Comparison of ENCODE assay signal across 18 cellular contexts in the genomic region with DNA sequence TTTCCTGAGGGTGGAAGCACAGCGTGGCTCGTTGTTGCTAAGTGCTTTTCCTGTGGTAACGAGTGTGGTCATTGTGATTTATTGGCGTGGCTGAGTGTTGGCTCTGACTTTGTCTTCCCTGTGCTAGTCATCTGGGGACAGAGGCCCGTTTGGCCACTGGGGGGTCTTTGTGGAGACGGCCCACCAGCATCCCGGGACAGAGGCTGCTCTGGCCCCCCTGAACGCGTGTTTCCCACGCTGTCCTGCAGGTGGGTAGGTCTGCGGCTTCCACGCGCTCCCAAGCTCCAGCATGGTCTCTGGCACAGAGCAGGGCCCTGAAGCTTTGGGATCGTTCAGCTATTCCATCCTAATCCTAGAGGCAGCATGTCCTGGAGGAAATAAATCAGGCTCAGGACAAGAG.
"Had no signal": no experiment of that assay in that cellular context is flagged by ENCODE, and none has a peak within 500 bp of the region (broad histone marks: within the 10 kb centered on the region; RNA-seq: fewer than 3 reads in every experiment).

No MANE protein-coding gene starts in this region.

- H3K36me3 Mint-ChIP-seq: activated naive CD8-positive, alpha-beta T cell treated with anti-CD3 and anti-CD28 coated beads for 36 hours; natural killer cell treated with Interleukin-12 subunit alpha and Interleukin-12 subunit beta and Interleukin-15 and Interleukin-18, amount 100 ng/mL, for 72 hours had no signal

- H3K27ac ChIP-seq: cardiac muscle cell, hepatocyte, lower lobe of right lung, suprapubic skin, upper lobe of right lung had no signal

- H3K4me1 ChIP-seq: lower lobe of right lung, suprapubic skin, upper lobe of right lung had no signal

- H3K4me3 ChIP-seq: cardiac muscle cell, hepatocyte, lower lobe of right lung, suprapubic skin, upper lobe of right lung had no signal

- H3K79me2 ChIP-seq: hepatocyte had no signal

- H3K4me3 Mint-ChIP-seq: activated CD4-positive, alpha-beta T cell treated with anti-CD3 and anti-CD28 coated beads, Interleukin-2, amount 10 ng/mL, durations not matched to agents 7 days and 5 days; activated naive CD8-positive, alpha-beta T cell treated with anti-CD3 and anti-CD28 coated beads for 36 hours; effector memory CD8-positive, alpha-beta T cell; natural killer cell treated with Interleukin-12 subunit alpha and Interleukin-12 subunit beta and Interleukin-15 and Interleukin-18, amount 100 ng/mL, for 72 hours; stimulated activated naive CD8-positive, alpha-beta T cell treated with anti-CD3 and anti-CD28 coated beads, Interleukin-15, amount 100 ng/mL, for 72 hours; T-helper 1 cell treated with Interleukin-12 subunit alpha and Interleukin-12 subunit beta and Interleukin-4 antibody, amounts not matched to agents 30 μg/mL and 1 μg/mL, for 36 hours had no signal

- H3K27ac Mint-ChIP-seq: activated CD4-positive, alpha-beta T cell treated with anti-CD3 and anti-CD28 coated beads, Interleukin-2, amount 10 ng/mL, durations not matched to agents 7 days and 5 days; activated naive CD8-positive, alpha-beta T cell treated with anti-CD3 and anti-CD28 coated beads for 36 hours; effector memory CD8-positive, alpha-beta T cell; natural killer cell treated with Interleukin-12 subunit alpha and Interleukin-12 subunit beta and Interleukin-15 and Interleukin-18, amount 100 ng/mL, for 72 hours; T-helper 1 cell treated with Interleukin-12 subunit alpha and Interleukin-12 subunit beta and Interleukin-4 antibody, amounts not matched to agents 30 μg/mL and 1 μg/mL, for 36 hours had no signal

- H3K9me3 Mint-ChIP-seq: activated naive CD8-positive, alpha-beta T cell treated with anti-CD3 and anti-CD28 coated beads for 36 hours; effector memory CD8-positive, alpha-beta T cell; natural killer cell treated with Interleukin-12 subunit alpha and Interleukin-12 subunit beta and Interleukin-15 and Interleukin-18, amount 100 ng/mL, for 72 hours; T-helper 1 cell treated with Interleukin-12 subunit alpha and Interleukin-12 subunit beta and Interleukin-4 antibody, amounts not matched to agents 30 μg/mL and 1 μg/mL, for 36 hours had no signal

- H2AFZ ChIP-seq: hepatocyte had no signal

- H3K27me3 ChIP-seq: cardiac muscle cell, hepatocyte, upper lobe of right lung had no signal

- H3K4me2 ChIP-seq: hepatocyte had no signal

- ATAC-seq: activated CD4-positive, CD25-positive, alpha-beta regulatory T cell treated with anti-CD3 and anti-CD28 coated beads, Interleukin-2, amount 50 U/mL, for 24 hours; effector memory CD8-positive, alpha-beta T cell; left cardiac atrium; stimulated activated naive CD8-positive, alpha-beta T cell treated with anti-CD3 and anti-CD28 coated beads, Interleukin-15, amount 100 ng/mL, for 72 hours; upper lobe of right lung had no signal

- H3K36me3 ChIP-seq: cardiac muscle cell, lower lobe of right lung, suprapubic skin, upper lobe of right lung had no signal

- H3K9me3 ChIP-seq: lower lobe of right lung, suprapubic skin, upper lobe of right lung had no signal

- H3K4me1 Mint-ChIP-seq: activated CD4-positive, alpha-beta T cell treated with anti-CD3 and anti-CD28 coated beads, Interleukin-2, amount 10 ng/mL, durations not matched to agents 7 days and 5 days; activated naive CD8-positive, alpha-beta T cell treated with anti-CD3 and anti-CD28 coated beads for 36 hours; stimulated activated naive CD8-positive, alpha-beta T cell treated with anti-CD3 and anti-CD28 coated beads, Interleukin-15, amount 100 ng/mL, for 72 hours had no signal

- DNase-seq: activated CD4-positive, alpha-beta T cell treated with anti-CD3 and anti-CD28 coated beads, Interleukin-2, amount 10 ng/mL, durations not matched to agents 7 days and 5 days; activated naive CD4-positive, alpha-beta T cell; activated naive CD8-positive, alpha-beta T cell treated with anti-CD3 and anti-CD28 coated beads for 36 hours; amniotic stem cell; dermis blood vessel endothelial cell; effector memory CD8-positive, alpha-beta T cell; left cardiac atrium; lower lobe of right lung; nucleus accumbens; stimulated activated CD4-positive, alpha-beta T cell treated with anti-CD3 and anti-CD28 coated beads, Interleukin-2, amount 100 ng/mL, for 24 hours; stimulated activated naive CD8-positive, alpha-beta T cell treated with anti-CD3 and anti-CD28 coated beads, Interleukin-15, amount 100 ng/mL, for 72 hours; upper lobe of right lung had no signal
